Comparison of ENCODE assay signal across 8 cellular contexts in genomic region chr16:23597003-23597756, GRCh38. TPM values are rescaled to one million over a fixed set of nuclear protein-coding genes. Genes with fewer than 3 reads are reported as not detected.
DNase-seq lines count a peak whose midpoint lies in the region; ATAC-seq and TF ChIP-seq lines count a peak whose summit lies in the region.

No MANE protein-coding gene starts in this region.

- no peaks in the 10 kb centered on the region for H3F3A ChIP-seq in PC-9 (ENCODE audit: insufficient read depth, low read depth)

- peak overlapping the region; percentile 53 for H3K4me3 Mint-ChIP-seq in activated T-helper 1 cell treated with anti-CD3 and anti-CD28 coated beads, Interleukin-12 subunit alpha, Interleukin-12 subunit beta, Interleukin-2, Interleukin-4 antibody, amounts not matched to agents 30 ng/mL and 10 ng/mL and 1 ng/mL, durations not matched to agents 14 hours and 24 hours and 36 hours

- H3K27ac ChIP-seq in PC-9: no peak overlapping the region

- peaks cover 9% of the 10 kb centered on the region; the same call in 1 of the 2 replicates for H3K36me3 ChIP-seq in PC-9 (ENCODE audit: low read depth)

- H3K27me3 Mint-ChIP-seq in activated T-helper 1 cell treated with anti-CD3 and anti-CD28 coated beads, Interleukin-12 subunit alpha, Interleukin-12 subunit beta, Interleukin-2, Interleukin-4 antibody, amounts not matched to agents 30 ng/mL and 10 ng/mL and 1 ng/mL, durations not matched to agents 14 hours and 24 hours and 36 hours (ENCODE audit: insufficient read depth): no peaks in the 10 kb centered on the region

- no peaks in the 10 kb centered on the region for H3K9me2 ChIP-seq in PC-9 (ENCODE audit: insufficient read depth)

- H3K4me2 ChIP-seq in PC-9: no peak overlapping the region

- peaks cover 38% of the 10 kb centered on the region for H3K79me2 ChIP-seq in PC-9 (ENCODE audit: low read depth)

- CTCF ChIA-PET in PC-9 (lab: Charles Lee): interaction anchor here (0.6 to 1.4 kb wide), 2 partner anchors 57 to 957 kb away, joined by 3 to 8 read pairs; no protein-coding TSS in a partner anchor

- no peak for TF ChIP-seq CTCF in PC-9 (conservative IDR thresholded peaks at IDR 0.05)

- no peaks in the 10 kb centered on the region for H3K27me3 ChIP-seq in PC-9 (ENCODE audit: insufficient read depth, low read depth)

- no peaks in the 10 kb centered on the region for H3K9me3 ChIP-seq in PC-9 (ENCODE audit: insufficient read depth, low read depth)

- no TSS peak for BruUV-seq in PC-9 (replicated peaks; lab: Mats Ljungman, UMichigan)

- POLR2A ChIA-PET in PC-9 (lab: Charles Lee; ENCODE audit: unreplicated experiment): interaction anchor here (0.7 kb wide), 1 partner anchor 97 kb away, joined by 8 read pairs; no protein-coding TSS in a partner anchor

- peak overlapping the region; percentile 65 for H3K27ac Mint-ChIP-seq in activated T-helper 1 cell treated with anti-CD3 and anti-CD28 coated beads, Interleukin-12 subunit alpha, Interleukin-12 subunit beta, Interleukin-2, Interleukin-4 antibody, amounts not matched to agents 30 ng/mL and 10 ng/mL and 1 ng/mL, durations not matched to agents 14 hours and 24 hours and 36 hours

- no peaks in the 10 kb centered on the region for H3K9me3 Mint-ChIP-seq in activated T-helper 1 cell treated with anti-CD3 and anti-CD28 coated beads, Interleukin-12 subunit alpha, Interleukin-12 subunit beta, Interleukin-2, Interleukin-4 antibody, amounts not matched to agents 30 ng/mL and 10 ng/mL and 1 ng/mL, durations not matched to agents 14 hours and 24 hours and 36 hours

- H4K20me1 ChIP-seq in PC-9 (ENCODE audit: insufficient read depth): peaks cover 25% of the 10 kb centered on the region

- H3K4me1 ChIP-seq in PC-9 (replicated peaks; ENCODE audit: insufficient read depth): peaks cover 3% of the 10 kb centered on the region; the same call in 1 of the 2 replicates

- DNase-seq in activated CD4-positive, alpha-beta T cell treated with anti-CD3 and anti-CD28 coated beads for 48 hours: peak; percentile 28
- DNase-seq in activated CD4-positive, alpha-beta T cell treated with anti-CD3 and anti-CD28 coated beads, Interleukin-2, amount 50 U/mL, for 4 hours: no peak
- DNase-seq in NCI-H2227 treated with DMSO at 0.1 percent for 48 hours (lab: John Stamatoyannopoulos, UW): peak; percentile 37
- no peak for DNase-seq in activated T-helper 1 cell treated with anti-CD3 and anti-CD28 coated beads, Interleukin-12 subunit alpha, Interleukin-12 subunit beta, Interleukin-2, Interleukin-4 antibody, amounts not matched to agents 30 ng/mL and 10 ng/mL and 1 ng/mL, durations not matched to agents 14 hours and 24 hours and 36 hours (ENCODE audit: low spot score)
- DNase-seq in inferior parietal cortex (ENCODE audit: extremely low spot score): peak; percentile 11
- DNase-seq in PC-9: no peak
- DNase-seq in NCI-H2107 treated with DMSO at 0.1 percent for 48 hours (lab: John Stamatoyannopoulos, UW; ENCODE audit: unreplicated experiment): no peak

- H2AFZ ChIP-seq in PC-9: no peak overlapping the region

- H3K4me1 Mint-ChIP-seq in activated T-helper 1 cell treated with anti-CD3 and anti-CD28 coated beads, Interleukin-12 subunit alpha, Interleukin-12 subunit beta, Interleukin-2, Interleukin-4 antibody, amounts not matched to agents 30 ng/mL and 10 ng/mL and 1 ng/mL, durations not matched to agents 14 hours and 24 hours and 36 hours (ENCODE audit: low read depth): peaks cover 21% of the 10 kb centered on the region

- intact Hi-C loops in activated T-helper 1 cell treated with anti-CD3 and anti-CD28 coated beads, Interleukin-12 subunit alpha, Interleukin-12 subunit beta, Interleukin-2, Interleukin-4 antibody, amounts not matched to agents 30 ng/mL and 10 ng/mL and 1 ng/mL, durations not matched to agents 14 hours and 24 hours and 36 hours (cut with micrococcal nuclease): loop anchor here (2.0 kb wide), 1 partner anchor 82 kb away; no protein-coding TSS in a partner anchor
- intact Hi-C loops in PC-9 (cut with micrococcal nuclease; ENCODE audit: unreplicated experiment): loop anchor here (5.0 kb wide), 1 partner anchor 45 kb away; the partner anchor contains the start of genes DCTN5 and PALB2

- peaks cover 11% of the 10 kb centered on the region for H3K36me3 Mint-ChIP-seq in activated T-helper 1 cell treated with anti-CD3 and anti-CD28 coated beads, Interleukin-12 subunit alpha, Interleukin-12 subunit beta, Interleukin-2, Interleukin-4 antibody, amounts not matched to agents 30 ng/mL and 10 ng/mL and 1 ng/mL, durations not matched to agents 14 hours and 24 hours and 36 hours (ENCODE audit: low read depth)

- no peak overlapping the region for H3K4me3 ChIP-seq in PC-9

- ATAC-seq in GM21515 (IDR thresholded peaks at IDR 0.05; ENCODE audit: unreplicated experiment): no peak

RNA-seq across cellular contexts. Expression of gene NDUFAB1, which starts 1.1 kb away (rescaled TPM):
- total RNA-seq in activated T-helper 1 cell treated with anti-CD3 and anti-CD28 coated beads, Interleukin-12 subunit alpha, Interleukin-12 subunit beta, Interleukin-2, Interleukin-4 antibody, amounts not matched to agents 30 ng/mL and 10 ng/mL and 1 ng/mL, durations not matched to agents 14 hours and 24 hours and 36 hours: 146 and 148 TPM in 2 replicates
- 125 and 136 TPM in 2 replicates for total RNA-seq in PC-9 (2021)

RNA-seq across cellular contexts. Expression of gene UBFD1, which starts 39.7 kb away (rescaled TPM):
- 54.9 and 55.0 TPM in 2 replicates for total RNA-seq in activated T-helper 1 cell treated with anti-CD3 and anti-CD28 coated beads, Interleukin-12 subunit alpha, Interleukin-12 subunit beta, Interleukin-2, Interleukin-4 antibody, amounts not matched to agents 30 ng/mL and 10 ng/mL and 1 ng/mL, durations not matched to agents 14 hours and 24 hours and 36 hours
- total RNA-seq in PC-9 (2021): 95.8 and 98.2 TPM in 2 replicates

RNA-seq across cellular contexts. Expression of gene EARS2, which starts 40.0 kb away (rescaled TPM):
- 27.8 and 29.9 TPM in 2 replicates for total RNA-seq in activated T-helper 1 cell treated with anti-CD3 and anti-CD28 coated beads, Interleukin-12 subunit alpha, Interleukin-12 subunit beta, Interleukin-2, Interleukin-4 antibody, amounts not matched to agents 30 ng/mL and 10 ng/mL and 1 ng/mL, durations not matched to agents 14 hours and 24 hours and 36 hours
- total RNA-seq in PC-9 (2021): 34.9 and 43.3 TPM in 2 replicates

RNA-seq across cellular contexts. Expression of gene PALB2, which starts 43.9 kb away (rescaled TPM):
- total RNA-seq in activated T-helper 1 cell treated with anti-CD3 and anti-CD28 coated beads, Interleukin-12 subunit alpha, Interleukin-12 subunit beta, Interleukin-2, Interleukin-4 antibody, amounts not matched to agents 30 ng/mL and 10 ng/mL and 1 ng/mL, durations not matched to agents 14 hours and 24 hours and 36 hours: 34.4 and 36.2 TPM in 2 replicates
- 15.1 and 19.1 TPM in 2 replicates for total RNA-seq in PC-9 (2021)

RNA-seq across cellular contexts. Expression of gene DCTN5, which starts 44.1 kb away (rescaled TPM):
- 102 and 105 TPM in 2 replicates for total RNA-seq in activated T-helper 1 cell treated with anti-CD3 and anti-CD28 coated beads, Interleukin-12 subunit alpha, Interleukin-12 subunit beta, Interleukin-2, Interleukin-4 antibody, amounts not matched to agents 30 ng/mL and 10 ng/mL and 1 ng/mL, durations not matched to agents 14 hours and 24 hours and 36 hours
- total RNA-seq in PC-9 (2021): 52.9 and 84.8 TPM in 2 replicates

Comparison
In these comparisons a context has a peak if more than half of its experiments do, and no peak if none do; other contexts are left out.
1. DNase-seq: peak in activated CD4-positive, alpha-beta T cell treated with anti-CD3 and anti-CD28 coated beads for 48 hours (single experiment), NCI-H2227 treated with DMSO at 0.1 percent for 48 hours (single experiment) and inferior parietal cortex (single experiment); none in activated CD4-positive, alpha-beta T cell treated with anti-CD3 and anti-CD28 coated beads, Interleukin-2, amount 50 U/mL, for 4 hours (0 of 2), activated T-helper 1 cell treated with anti-CD3 and anti-CD28 coated beads, Interleukin-12 subunit alpha, Interleukin-12 subunit beta, Interleukin-2, Interleukin-4 antibody, amounts not matched to agents 30 ng/mL and 10 ng/mL and 1 ng/mL, durations not matched to agents 14 hours and 24 hours and 36 hours (single experiment), PC-9 (0 of 2) and NCI-H2107 treated with DMSO at 0.1 percent for 48 hours (single experiment).